ENCODE assay signal across 8 cellular contexts in the genomic region with DNA sequence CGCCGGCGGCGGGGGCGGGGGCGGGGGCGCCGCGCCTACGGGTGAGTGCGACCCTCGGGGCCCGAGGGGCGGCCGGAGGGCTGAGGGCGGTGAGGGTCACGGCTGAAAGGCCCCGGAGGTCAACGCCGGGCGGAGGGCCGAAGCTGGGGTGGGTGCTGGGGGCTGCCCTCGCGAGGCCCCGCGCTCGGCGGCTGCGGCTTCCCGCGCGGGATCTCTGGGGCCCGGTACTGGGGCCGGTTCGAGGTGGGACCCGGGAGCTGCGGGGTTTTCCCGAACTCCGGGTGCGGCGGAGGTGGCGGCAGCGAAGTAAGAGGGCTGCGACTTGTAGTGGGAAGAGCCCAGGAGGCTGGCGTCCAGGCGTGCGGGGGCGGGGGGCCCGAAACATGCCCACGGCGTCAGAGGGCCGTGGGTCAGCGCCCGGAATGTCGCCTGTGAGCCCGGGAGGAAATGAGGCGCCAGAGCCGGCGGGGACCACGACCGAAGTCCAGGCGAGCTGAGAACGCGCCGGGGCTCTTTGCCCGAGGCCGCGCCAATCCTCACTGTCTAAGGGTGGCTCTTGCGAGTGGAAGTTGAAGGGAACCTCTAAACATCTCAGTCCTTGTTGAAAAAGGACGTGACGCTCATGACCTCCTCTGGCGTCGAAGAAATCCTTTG. TPM values are rescaled to one million over a fixed set of nuclear protein-coding genes. Genes with fewer than 3 reads are reported as not detected.
DNase-seq lines count a peak whose midpoint lies in the region; ATAC-seq and TF ChIP-seq lines count a peak whose summit lies in the region.

No MANE protein-coding gene starts in this region.

- H3K9me3 ChIP-seq in CD8-positive, alpha-beta memory T cell (ENCODE audit: low read length): no peaks in the 10 kb centered on the region

- H3K27me3 ChIP-seq in CD8-positive, alpha-beta memory T cell (ENCODE audit: insufficient read depth, low read length, poor library complexity, severe bottlenecking): peaks cover 6% of the 10 kb centered on the region

- TF ChIP-seq CTCF in fibroblast of mammary gland (conservative IDR thresholded peaks at IDR 0.05; ENCODE audit: control insufficient read depth, insufficient read depth, low read depth, low read length): no peak
- no peak for TF ChIP-seq CTCF in neural crest cell (conservative IDR thresholded peaks at IDR 0.05)

- peaks cover 17 to 45% of the 10 kb centered on the region in 2 donors for H3K27me3 Mint-ChIP-seq in CD8-positive, alpha-beta memory T cell
- peaks cover 7% of the 10 kb centered on the region for H3K27me3 Mint-ChIP-seq in neural crest cell (ENCODE audit: low read depth)

- peaks cover 0 to 3% (median 0%) of the 10 kb centered on the region in 5 donors for H3K9me3 Mint-ChIP-seq in CD8-positive, alpha-beta memory T cell
- H3K9me3 Mint-ChIP-seq in neural crest cell: peaks cover 3% of the 10 kb centered on the region

- peak overlapping the region; percentile 34 to 77 (median 61) for H3K4me3 Mint-ChIP-seq in CD8-positive, alpha-beta memory T cell
- peak overlapping the region; percentile 79 for H3K4me3 Mint-ChIP-seq in neural crest cell

- DNase-seq in CD8-positive, alpha-beta memory T cell: peak in 1 of 5 donors; percentile 1
- DNase-seq in SW480 (ENCODE audit: low spot score): peak; percentile 33
- peak; percentile 18 for DNase-seq in fibroblast of mammary gland (ENCODE audit: low read depth)
- peak; percentile 7 for DNase-seq in neural crest cell (ENCODE audit: low read depth, low spot score)
- no peak for DNase-seq in NCI-H128 (lab: John Stamatoyannopoulos, UW; ENCODE audit: unreplicated experiment)
- DNase-seq in NCI-H82 treated with DMSO at 0.1 percent for 48 hours (lab: John Stamatoyannopoulos, UW; ENCODE audit: unreplicated experiment): no peak
- no peak for DNase-seq in DMS114 treated with DMSO at 0.1 percent for 48 hours (lab: John Stamatoyannopoulos, UW; ENCODE audit: unreplicated experiment)

- ATAC-seq in GM21737 (IDR thresholded peaks at IDR 0.05; ENCODE audit: unreplicated experiment): peak; percentile 22

- H3K36me3 Mint-ChIP-seq in CD8-positive, alpha-beta memory T cell: no peaks in the 10 kb centered on the region
- H3K36me3 Mint-ChIP-seq in neural crest cell (ENCODE audit: low read depth): peaks cover 2% of the 10 kb centered on the region

- H3K27ac ChIP-seq in CD8-positive, alpha-beta memory T cell (ENCODE audit: low read depth, low read length): no peak overlapping the region

- H3K27ac Mint-ChIP-seq in CD8-positive, alpha-beta memory T cell: no peak overlapping the region
- no peak overlapping the region for H3K27ac Mint-ChIP-seq in neural crest cell (ENCODE audit: unreplicated experiment)

- CTCF ChIA-PET in CD8-positive, alpha-beta memory T cell (lab: Charles Lee): no interaction called here

- peaks cover 4% of the 10 kb centered on the region for H3K4me1 ChIP-seq in CD8-positive, alpha-beta memory T cell (ENCODE audit: insufficient read depth, low read length)

- no peaks in the 10 kb centered on the region for H3K36me3 ChIP-seq in CD8-positive, alpha-beta memory T cell (ENCODE audit: insufficient read depth, low read length)

- no peak overlapping the region for H3K4me3 ChIP-seq in CD8-positive, alpha-beta memory T cell (ENCODE audit: low read length)
- H3K4me3 ChIP-seq in fibroblast of mammary gland (ENCODE audit: control insufficient read depth, low read depth, low read length): peak overlapping the region; percentile 56

- POLR2A ChIA-PET in CD8-positive, alpha-beta memory T cell (lab: Charles Lee): no interaction called here

- peaks cover 3 to 11% (median 5%) of the 10 kb centered on the region in 3 donors for H3K4me1 Mint-ChIP-seq in CD8-positive, alpha-beta memory T cell
- H3K4me1 Mint-ChIP-seq in neural crest cell: peaks cover 13% of the 10 kb centered on the region

RNA-seq across cellular contexts. Expression of a gene that starts 0.4 kb away (rescaled TPM):
- total RNA-seq in CD8-positive, alpha-beta memory T cell: under 1 TPM; 0.59 to 0.60 TPM
- not detected for polyA plus RNA-seq in CD8-positive, alpha-beta memory T cell
- total RNA-seq in neural crest cell: 9.9 and 10.2 TPM in 2 replicates

Comparison
In these comparisons a context has a peak if more than half of its experiments do, and no peak if none do; other contexts are left out.
1. DNase-seq: peak in SW480 (single experiment), fibroblast of mammary gland (single experiment) and neural crest cell (single experiment); none in NCI-H128 (single experiment), NCI-H82 treated with DMSO at 0.1 percent for 48 hours (single experiment) and DMS114 treated with DMSO at 0.1 percent for 48 hours (single experiment).